In genomic region chr1:182556279-182556678, GRCh38 we compare ENCODE assay signal across 1 cellular context.
A peak's percentile ranks its signal among the peaks of the same experiment; 100 is the strongest.
TF ChIP-seq lines count a peak whose summit lies in the region.

No MANE protein-coding gene starts in this region.

TF ChIP-seq in K562, 482 proteins besides CTCF, POLR2A, EP300 and RAD21 (continued from another document):
- TF ChIP-seq CBFA2T3 (IDR thresholded peaks at IDR 0.05) (0 out of 2 replicates have a peak, but pooled peaks have one; percentile 7), CREB3L1 (IDR thresholded peaks at IDR 0.05; ENCODE audit: borderline replicate concordance, low read depth) (no peak)
